In the genomic region with DNA sequence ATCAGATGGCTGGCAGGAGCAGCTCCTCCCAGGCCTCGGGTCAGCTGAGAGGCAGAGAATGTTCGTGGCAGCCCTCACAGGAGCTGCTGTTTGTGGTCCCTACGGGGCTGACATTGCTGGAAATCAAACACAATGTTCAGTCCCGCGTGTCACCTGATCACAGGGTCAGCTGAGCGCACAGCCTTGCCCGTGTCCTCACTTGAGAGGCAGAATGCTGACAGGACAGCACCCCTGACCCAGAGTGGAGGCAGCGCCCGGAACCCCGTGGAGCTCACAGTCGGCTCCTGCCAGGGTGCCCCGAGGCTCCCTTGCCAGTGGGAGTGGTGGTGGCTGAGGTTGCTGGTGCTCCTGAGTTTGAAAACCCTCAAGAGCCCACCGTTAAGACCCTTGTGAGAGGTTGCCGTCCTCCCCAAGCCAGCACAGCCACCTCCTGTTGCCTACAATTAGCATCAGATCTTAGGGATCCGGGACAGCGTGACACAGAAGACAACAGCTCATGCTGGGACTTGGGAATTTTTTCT, we compare ENCODE assay signal across 1 cellular context.
TF ChIP-seq lines count a peak whose summit lies in the region.

No MANE protein-coding gene starts in this region.

TF ChIP-seq in HepG2, 621 proteins besides CTCF, POLR2A, EP300 and RAD21 (continued from another document and continues in another):
- TF ChIP-seq, protein P1, sequence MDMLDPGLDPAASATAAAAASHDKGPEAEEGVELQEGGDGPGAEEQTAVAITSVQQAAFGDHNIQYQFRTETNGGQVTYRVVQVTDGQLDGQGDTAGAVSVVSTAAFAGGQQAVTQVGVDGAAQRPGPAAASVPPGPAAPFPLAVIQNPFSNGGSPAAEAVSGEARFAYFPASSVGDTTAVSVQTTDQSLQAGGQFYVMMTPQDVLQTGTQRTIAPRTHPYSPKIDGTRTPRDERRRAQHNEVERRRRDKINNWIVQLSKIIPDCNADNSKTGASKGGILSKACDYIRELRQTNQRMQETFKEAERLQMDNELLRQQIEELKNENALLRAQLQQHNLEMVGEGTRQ (IDR thresholded peaks at IDR 0.05; ENCODE audit: low read depth, low read length) = peak; percentile 88
- TF ChIP-seq, protein P1 (CRISPR knock-in tag; IDR thresholded peaks at IDR 0.05; ENCODE audit: borderline replicate concordance) = peak; percentile 77; the same call in 1 of the 2 replicates
- TF ChIP-seq SAP130 (CRISPR knock-in tag; IDR thresholded peaks at IDR 0.05; ENCODE audit: low read depth) (peak; percentile 73), PHF20 (CRISPR knock-in tag; IDR thresholded peaks at IDR 0.05) (peak; percentile 66), KDM5A (IDR thresholded peaks at IDR 0.05; ENCODE audit: borderline replicate concordance, low read length) (peak; percentile 45; the same call in 1 of the 2 replicates), YY1 (IDR thresholded peaks at IDR 0.05; ENCODE audit: insufficient read depth, insufficient replicate concordance, low read depth, low read length) (no peak), ZNF446 (CRISPR knock-in tag; IDR thresholded peaks at IDR 0.05) (peak; percentile 88; the same call in 1 of the 2 replicates), REPIN1 (CRISPR knock-in tag; IDR thresholded peaks at IDR 0.05; ENCODE audit: borderline replicate concordance, low read depth) (0 out of 2 replicates have a peak, but pooled peaks have one; percentile 30), HES4 (CRISPR knock-in tag; IDR thresholded peaks at IDR 0.05; ENCODE audit: borderline replicate concordance) (0 out of 2 replicates have a peak, but pooled peaks have one; percentile 32), KMT2A (CRISPR knock-in tag; IDR thresholded peaks at IDR 0.05) (0 out of 2 replicates have a peak, but pooled peaks have one; percentile 38), ZNF883 (CRISPR knock-in tag; IDR thresholded peaks at IDR 0.05; ENCODE audit: not compliant biosample characterization) (peak; percentile 43), ZNF777 (CRISPR knock-in tag; IDR thresholded peaks at IDR 0.05) (0 out of 2 replicates have a peak, but pooled peaks have one; percentile 25), TBL1XR1 (IDR thresholded peaks at IDR 0.05; ENCODE audit: borderline replicate concordance, low read length, partially characterized antibody) (no peak), ZNF839 (CRISPR knock-in tag; IDR thresholded peaks at IDR 0.05; ENCODE audit: borderline replicate concordance) (peak; percentile 30; the same call in 1 of the 2 replicates), GATAD1 (CRISPR knock-in tag; IDR thresholded peaks at IDR 0.05) (peak; percentile 82), ZNF460 (CRISPR knock-in tag; IDR thresholded peaks at IDR 0.05; ENCODE audit: borderline replicate concordance) (no peak), CBX5 (CRISPR knock-in tag; IDR thresholded peaks at IDR 0.05; ENCODE audit: borderline replicate concordance) (0 out of 2 replicates have a peak, but pooled peaks have one; percentile 21), CENPT (CRISPR knock-in tag; IDR thresholded peaks at IDR 0.05; ENCODE audit: low read depth) (peak; percentile 61; the same call in 1 of the 2 replicates), SP1 (IDR thresholded peaks at IDR 0.05) (no peak), SP1 (CRISPR knock-in tag; IDR thresholded peaks at IDR 0.05) (0 out of 2 replicates have a peak, but pooled peaks have one; percentile 14), NFKB2 (CRISPR knock-in tag; IDR thresholded peaks at IDR 0.05; ENCODE audit: borderline replicate concordance) (peak; percentile 65; the same call in 1 of the 2 replicates), HNRNPLL (IDR thresholded peaks at IDR 0.05; ENCODE audit: low read depth, low read length, poor library complexity, severe bottlenecking) (peak; percentile 20), ZNF567 (CRISPR knock-in tag; IDR thresholded peaks at IDR 0.05; ENCODE audit: borderline replicate concordance) (0 out of 2 replicates have a peak, but pooled peaks have one; percentile 38), ZNF746 (CRISPR knock-in tag; IDR thresholded peaks at IDR 0.05) (peak; percentile 55; the same call in 1 of the 2 replicates), TEAD2 (CRISPR knock-in tag; IDR thresholded peaks at IDR 0.05) (no peak), PHF8 (CRISPR knock-in tag; IDR thresholded peaks at IDR 0.05) (0 out of 2 replicates have a peak, but pooled peaks have one; percentile 16), GTF3A (CRISPR knock-in tag; conservative IDR thresholded peaks at IDR 0.05) (no peak), MED1 (CRISPR knock-in tag; IDR thresholded peaks at IDR 0.05) (0 out of 2 replicates have a peak, but pooled peaks have one; percentile 15), ZNF432 (CRISPR knock-in tag; IDR thresholded peaks at IDR 0.05; ENCODE audit: borderline replicate concordance) (no peak), MAFK (conservative IDR thresholded peaks at IDR 0.05 in 1 of 2, IDR thresholded peaks at IDR 0.05 in 1 of 2; ENCODE audit: low read length in 2 of 2) (0 out of 4 replicates have a peak, but pooled peaks have one; percentile 4 to 12), RNF2 (conservative IDR thresholded peaks at IDR 0.05; ENCODE audit: low read depth) (0 out of 2 replicates have a peak, but pooled peaks have one; percentile 34), KAT8 (CRISPR knock-in tag; IDR thresholded peaks at IDR 0.05) (peak; percentile 67), IRX3 (CRISPR knock-in tag; IDR thresholded peaks at IDR 0.05; ENCODE audit: borderline replicate concordance, low read depth) (0 out of 2 replicates have a peak, but pooled peaks have one; percentile 58), TARDBP (CRISPR knock-in tag; IDR thresholded peaks at IDR 0.05) (0 out of 2 replicates have a peak, but pooled peaks have one; percentile 21), MYNN (CRISPR knock-in tag; IDR thresholded peaks at IDR 0.05; ENCODE audit: low read depth) (0 out of 2 replicates have a peak, but pooled peaks have one; percentile 30), SPEN (CRISPR knock-in tag; IDR thresholded peaks at IDR 0.05; ENCODE audit: low read depth) (peak; percentile 61; the same call in 1 of the 2 replicates)
- TF ChIP-seq, protein P2, sequence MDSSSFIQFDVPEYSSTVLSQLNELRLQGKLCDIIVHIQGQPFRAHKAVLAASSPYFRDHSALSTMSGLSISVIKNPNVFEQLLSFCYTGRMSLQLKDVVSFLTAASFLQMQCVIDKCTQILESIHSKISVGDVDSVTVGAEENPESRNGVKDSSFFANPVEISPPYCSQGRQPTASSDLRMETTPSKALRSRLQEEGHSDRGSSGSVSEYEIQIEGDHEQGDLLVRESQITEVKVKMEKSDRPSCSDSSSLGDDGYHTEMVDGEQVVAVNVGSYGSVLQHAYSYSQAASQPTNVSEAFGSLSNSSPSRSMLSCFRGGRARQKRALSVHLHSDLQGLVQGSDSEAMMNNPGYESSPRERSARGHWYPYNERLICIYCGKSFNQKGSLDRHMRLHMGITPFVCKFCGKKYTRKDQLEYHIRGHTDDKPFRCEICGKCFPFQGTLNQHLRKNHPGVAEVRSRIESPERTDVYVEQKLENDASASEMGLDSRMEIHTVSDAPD (CRISPR knock-in tag; IDR thresholded peaks at IDR 0.05) = no peak
- TF ChIP-seq, protein P3, sequence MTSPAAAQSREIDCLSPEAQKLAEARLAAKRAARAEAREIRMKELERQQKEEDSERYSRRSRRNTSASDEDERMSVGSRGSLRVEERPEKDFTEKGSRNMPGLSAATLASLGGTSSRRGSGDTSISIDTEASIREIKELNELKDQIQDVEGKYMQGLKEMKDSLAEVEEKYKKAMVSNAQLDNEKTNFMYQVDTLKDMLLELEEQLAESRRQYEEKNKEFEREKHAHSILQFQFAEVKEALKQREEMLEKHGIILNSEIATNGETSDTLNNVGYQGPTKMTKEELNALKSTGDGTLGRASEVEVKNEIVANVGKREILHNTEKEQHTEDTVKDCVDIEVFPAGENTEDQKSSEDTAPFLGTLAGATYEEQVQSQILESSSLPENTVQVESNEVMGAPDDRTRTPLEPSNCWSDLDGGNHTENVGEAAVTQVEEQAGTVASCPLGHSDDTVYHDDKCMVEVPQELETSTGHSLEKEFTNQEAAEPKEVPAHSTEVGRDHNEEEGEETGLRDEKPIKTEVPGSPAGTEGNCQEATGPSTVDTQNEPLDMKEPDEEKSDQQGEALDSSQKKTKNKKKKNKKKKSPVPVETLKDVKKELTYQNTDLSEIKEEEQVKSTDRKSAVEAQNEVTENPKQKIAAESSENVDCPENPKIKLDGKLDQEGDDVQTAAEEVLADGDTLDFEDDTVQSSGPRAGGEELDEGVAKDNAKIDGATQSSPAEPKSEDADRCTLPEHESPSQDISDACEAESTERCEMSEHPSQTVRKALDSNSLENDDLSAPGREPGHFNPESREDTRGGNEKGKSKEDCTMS (CRISPR knock-in tag; conservative IDR thresholded peaks at IDR 0.05) = no peak
- TF ChIP-seq, protein P4, sequence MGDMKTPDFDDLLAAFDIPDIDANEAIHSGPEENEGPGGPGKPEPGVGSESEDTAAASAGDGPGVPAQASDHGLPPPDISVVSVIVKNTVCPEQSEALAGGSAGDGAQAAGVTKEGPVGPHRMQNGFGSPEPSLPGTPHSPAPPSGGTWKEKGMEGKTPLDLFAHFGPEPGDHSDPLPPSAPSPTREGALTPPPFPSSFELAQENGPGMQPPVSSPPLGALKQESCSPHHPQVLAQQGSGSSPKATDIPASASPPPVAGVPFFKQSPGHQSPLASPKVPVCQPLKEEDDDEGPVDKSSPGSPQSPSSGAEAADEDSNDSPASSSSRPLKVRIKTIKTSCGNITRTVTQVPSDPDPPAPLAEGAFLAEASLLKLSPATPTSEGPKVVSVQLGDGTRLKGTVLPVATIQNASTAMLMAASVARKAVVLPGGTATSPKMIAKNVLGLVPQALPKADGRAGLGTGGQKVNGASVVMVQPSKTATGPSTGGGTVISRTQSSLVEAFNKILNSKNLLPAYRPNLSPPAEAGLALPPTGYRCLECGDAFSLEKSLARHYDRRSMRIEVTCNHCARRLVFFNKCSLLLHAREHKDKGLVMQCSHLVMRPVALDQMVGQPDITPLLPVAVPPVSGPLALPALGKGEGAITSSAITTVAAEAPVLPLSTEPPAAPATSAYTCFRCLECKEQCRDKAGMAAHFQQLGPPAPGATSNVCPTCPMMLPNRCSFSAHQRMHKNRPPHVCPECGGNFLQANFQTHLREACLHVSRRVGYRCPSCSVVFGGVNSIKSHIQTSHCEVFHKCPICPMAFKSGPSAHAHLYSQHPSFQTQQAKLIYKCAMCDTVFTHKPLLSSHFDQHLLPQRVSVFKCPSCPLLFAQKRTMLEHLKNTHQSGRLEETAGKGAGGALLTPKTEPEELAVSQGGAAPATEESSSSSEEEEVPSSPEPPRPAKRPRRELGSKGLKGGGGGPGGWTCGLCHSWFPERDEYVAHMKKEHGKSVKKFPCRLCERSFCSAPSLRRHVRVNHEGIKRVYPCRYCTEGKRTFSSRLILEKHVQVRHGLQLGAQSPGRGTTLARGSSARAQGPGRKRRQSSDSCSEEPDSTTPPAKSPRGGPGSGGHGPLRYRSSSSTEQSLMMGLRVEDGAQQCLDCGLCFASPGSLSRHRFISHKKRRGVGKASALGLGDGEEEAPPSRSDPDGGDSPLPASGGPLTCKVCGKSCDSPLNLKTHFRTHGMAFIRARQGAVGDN (CRISPR knock-in tag; IDR thresholded peaks at IDR 0.05) = peak; percentile 39
- TF ChIP-seq, protein P5, sequence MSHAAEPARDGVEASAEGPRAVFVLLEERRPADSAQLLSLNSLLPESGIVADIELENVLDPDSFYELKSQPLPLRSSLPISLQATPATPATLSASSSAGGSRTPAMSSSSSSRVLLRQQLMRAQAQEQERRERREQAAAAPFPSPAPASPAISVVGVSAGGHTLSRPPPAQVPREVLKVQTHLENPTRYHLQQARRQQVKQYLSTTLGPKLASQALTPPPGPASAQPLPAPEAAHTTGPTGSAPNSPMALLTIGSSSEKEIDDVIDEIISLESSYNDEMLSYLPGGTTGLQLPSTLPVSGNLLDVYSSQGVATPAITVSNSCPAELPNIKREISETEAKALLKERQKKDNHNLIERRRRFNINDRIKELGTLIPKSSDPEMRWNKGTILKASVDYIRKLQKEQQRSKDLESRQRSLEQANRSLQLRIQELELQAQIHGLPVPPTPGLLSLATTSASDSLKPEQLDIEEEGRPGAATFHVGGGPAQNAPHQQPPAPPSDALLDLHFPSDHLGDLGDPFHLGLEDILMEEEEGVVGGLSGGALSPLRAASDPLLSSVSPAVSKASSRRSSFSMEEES (CRISPR knock-in tag; IDR thresholded peaks at IDR 0.05) = peak; percentile 37; the same call in 1 of the 2 replicates
- TF ChIP-seq, protein P6, sequence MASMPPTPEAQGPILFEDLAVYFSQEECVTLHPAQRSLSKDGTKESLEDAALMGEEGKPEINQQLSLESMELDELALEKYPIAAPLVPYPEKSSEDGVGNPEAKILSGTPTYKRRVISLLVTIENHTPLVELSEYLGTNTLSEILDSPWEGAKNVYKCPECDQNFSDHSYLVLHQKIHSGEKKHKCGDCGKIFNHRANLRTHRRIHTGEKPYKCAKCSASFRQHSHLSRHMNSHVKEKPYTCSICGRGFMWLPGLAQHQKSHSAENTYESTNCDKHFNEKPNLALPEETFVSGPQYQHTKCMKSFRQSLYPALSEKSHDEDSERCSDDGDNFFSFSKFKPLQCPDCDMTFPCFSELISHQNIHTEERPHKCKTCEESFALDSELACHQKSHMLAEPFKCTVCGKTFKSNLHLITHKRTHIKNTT (CRISPR knock-in tag; IDR thresholded peaks at IDR 0.05) = no peak
- TF ChIP-seq, protein P7, sequence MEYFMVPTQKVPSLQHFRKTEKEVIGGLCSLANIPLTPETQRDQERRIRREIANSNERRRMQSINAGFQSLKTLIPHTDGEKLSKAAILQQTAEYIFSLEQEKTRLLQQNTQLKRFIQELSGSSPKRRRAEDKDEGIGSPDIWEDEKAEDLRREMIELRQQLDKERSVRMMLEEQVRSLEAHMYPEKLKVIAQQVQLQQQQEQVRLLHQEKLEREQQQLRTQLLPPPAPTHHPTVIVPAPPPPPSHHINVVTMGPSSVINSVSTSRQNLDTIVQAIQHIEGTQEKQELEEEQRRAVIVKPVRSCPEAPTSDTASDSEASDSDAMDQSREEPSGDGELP (IDR thresholded peaks at IDR 0.05; ENCODE audit: borderline replicate concordance, low read depth) = peak; percentile 75; the same call in 1 of the 2 replicates
- TF ChIP-seq, protein P8, sequence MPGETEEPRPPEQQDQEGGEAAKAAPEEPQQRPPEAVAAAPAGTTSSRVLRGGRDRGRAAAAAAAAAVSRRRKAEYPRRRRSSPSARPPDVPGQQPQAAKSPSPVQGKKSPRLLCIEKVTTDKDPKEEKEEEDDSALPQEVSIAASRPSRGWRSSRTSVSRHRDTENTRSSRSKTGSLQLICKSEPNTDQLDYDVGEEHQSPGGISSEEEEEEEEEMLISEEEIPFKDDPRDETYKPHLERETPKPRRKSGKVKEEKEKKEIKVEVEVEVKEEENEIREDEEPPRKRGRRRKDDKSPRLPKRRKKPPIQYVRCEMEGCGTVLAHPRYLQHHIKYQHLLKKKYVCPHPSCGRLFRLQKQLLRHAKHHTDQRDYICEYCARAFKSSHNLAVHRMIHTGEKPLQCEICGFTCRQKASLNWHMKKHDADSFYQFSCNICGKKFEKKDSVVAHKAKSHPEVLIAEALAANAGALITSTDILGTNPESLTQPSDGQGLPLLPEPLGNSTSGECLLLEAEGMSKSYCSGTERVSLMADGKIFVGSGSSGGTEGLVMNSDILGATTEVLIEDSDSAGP (CRISPR knock-in tag; IDR thresholded peaks at IDR 0.05; ENCODE audit: borderline replicate concordance) = 0 out of 2 replicates have a peak, but pooled peaks have one; percentile 33
